ENCODE assay signal across 9 cellular contexts in genomic region chr17:28982191-28982793, GRCh38. TPM values are rescaled to one million over a fixed set of nuclear protein-coding genes. Genes with fewer than 3 reads are reported as not detected.
DNase-seq lines count a peak whose midpoint lies in the region; ATAC-seq and TF ChIP-seq lines count a peak whose summit lies in the region.
"Had no signal": no experiment of that assay in that cellular context is flagged by ENCODE, and none has a peak within 500 bp of the region (broad histone marks: within the 10 kb centered on the region; RNA-seq: fewer than 3 reads in every experiment).

No MANE protein-coding gene starts in this region.

- no TSS peak for BruUV-seq in Calu3 (replicated peaks; lab: Mats Ljungman, UMichigan)

- H3K4me3 Mint-ChIP-seq in T-helper 1 cell treated with Interleukin-12 subunit alpha and Interleukin-12 subunit beta and Interleukin-4 antibody, amounts not matched to agents 30 μg/mL and 1 μg/mL, for 36 hours, result peak overlapping the region; percentile 23
- peak overlapping the region in 9 of 10 donors; percentile 53 to 83 (median 68) for H3K4me3 Mint-ChIP-seq in naive thymus-derived CD8-positive, alpha-beta T cell
- no peak overlapping the region for H3K4me3 Mint-ChIP-seq in Calu3 (ENCODE audit: low read depth, unreplicated experiment)

- no peaks in the 10 kb centered on the region for H3K27me3 Mint-ChIP-seq in T-helper 1 cell treated with Interleukin-12 subunit alpha and Interleukin-12 subunit beta and Interleukin-4 antibody, amounts not matched to agents 30 μg/mL and 1 μg/mL, for 36 hours (ENCODE audit: low read depth)
- peaks cover 0 to 5% (median 0%) of the 10 kb centered on the region in 5 donors for H3K27me3 Mint-ChIP-seq in naive thymus-derived CD8-positive, alpha-beta T cell
- peaks cover 69% of the 10 kb centered on the region for H3K27me3 Mint-ChIP-seq in Calu3 (ENCODE audit: unreplicated experiment)

- DNase-seq in activated naive CD8-positive, alpha-beta T cell treated with anti-CD3 and anti-CD28 coated beads, Interleukin-2, amount 50 U/mL, for 16 hours (ENCODE audit: low read depth, low spot score), result peak; percentile 17
- DNase-seq in naive thymus-derived CD8-positive, alpha-beta T cell, result peak in 9 of 10 donors; percentile 35 to 82 (median 68)
- DNase-seq in cerebellar cortex (ENCODE audit: low spot score) (no peak), Calu3 (no peak), globus pallidus (ENCODE audit: low spot score) (no peak)

- intact Hi-C loops in Calu3 (cut with micrococcal nuclease; ENCODE audit: unreplicated experiment), result no loop called here

- POLR2A ChIA-PET in naive thymus-derived CD8-positive, alpha-beta T cell (lab: Charles Lee), result interaction anchor here (0.6 to 1.2 kb wide), 3 partner anchors 11 to 206 kb away, joined by 3 read pairs; no protein-coding TSS in a partner anchor

- H3K4me1 Mint-ChIP-seq in T-helper 1 cell treated with Interleukin-12 subunit alpha and Interleukin-12 subunit beta and Interleukin-4 antibody, amounts not matched to agents 30 μg/mL and 1 μg/mL, for 36 hours (ENCODE audit: low read depth), result peaks cover 17% of the 10 kb centered on the region
- H3K4me1 Mint-ChIP-seq in naive thymus-derived CD8-positive, alpha-beta T cell, result peaks cover 18 to 32% (median 28%) of the 10 kb centered on the region in 4 donors
- no peaks in the 10 kb centered on the region for H3K4me1 Mint-ChIP-seq in Calu3 (ENCODE audit: low read depth, unreplicated experiment)

- no peaks in the 10 kb centered on the region for H3K9me3 Mint-ChIP-seq in T-helper 1 cell treated with Interleukin-12 subunit alpha and Interleukin-12 subunit beta and Interleukin-4 antibody, amounts not matched to agents 30 μg/mL and 1 μg/mL, for 36 hours
- H3K9me3 Mint-ChIP-seq in naive thymus-derived CD8-positive, alpha-beta T cell, result no peaks in the 10 kb centered on the region
- H3K9me3 Mint-ChIP-seq in Calu3 (ENCODE audit: low read depth, unreplicated experiment), result no peaks in the 10 kb centered on the region

- peak; percentile 82 for ATAC-seq in GM21447 (IDR thresholded peaks at IDR 0.05; ENCODE audit: unreplicated experiment)
- ATAC-seq in naive thymus-derived CD8-positive, alpha-beta T cell, result peak; percentile 89 to 94
- no peak for ATAC-seq in HG03460 (IDR thresholded peaks at IDR 0.05; ENCODE audit: unreplicated experiment)

- TF ChIP-seq CTCF in Calu3 (IDR thresholded peaks at IDR 0.05; ENCODE audit: unreplicated experiment), result no peak

- peak overlapping the region; percentile 62 for H3K27ac Mint-ChIP-seq in T-helper 1 cell treated with Interleukin-12 subunit alpha and Interleukin-12 subunit beta and Interleukin-4 antibody, amounts not matched to agents 30 μg/mL and 1 μg/mL, for 36 hours
- peak overlapping the region; percentile 93 to 99 (median 98) for H3K27ac Mint-ChIP-seq in naive thymus-derived CD8-positive, alpha-beta T cell
- H3K27ac Mint-ChIP-seq in Calu3 (ENCODE audit: unreplicated experiment), result no peak overlapping the region

- no peaks in the 10 kb centered on the region for H3K36me3 Mint-ChIP-seq in T-helper 1 cell treated with Interleukin-12 subunit alpha and Interleukin-12 subunit beta and Interleukin-4 antibody, amounts not matched to agents 30 μg/mL and 1 μg/mL, for 36 hours (ENCODE audit: low read depth)
- no peaks in the 10 kb centered on the region for H3K36me3 Mint-ChIP-seq in naive thymus-derived CD8-positive, alpha-beta T cell
- no peaks in the 10 kb centered on the region for H3K36me3 Mint-ChIP-seq in Calu3 (ENCODE audit: insufficient read depth, unreplicated experiment)

- CTCF ChIA-PET in Calu3 (lab: Charles Lee), result interaction anchor here (1.0 kb wide), 1 partner anchor 14 kb away, joined by 3 read pairs; no protein-coding TSS in a partner anchor

RNA-seq across cellular contexts. Expression of gene SEZ6, which starts 23.5 kb away (rescaled TPM):
- not detected for total RNA-seq in naive thymus-derived CD8-positive, alpha-beta T cell
- 1 to 10 TPM in 1 of 3 donors, under 1 TPM in 2; 0.40 to 1.5 (median 0.85) TPM for polyA plus RNA-seq in naive thymus-derived CD8-positive, alpha-beta T cell
- total RNA-seq in Calu3 (2022), result not detected in 2 replicates
- total RNA-seq: LHCN-M2 had no signal

RNA-seq across cellular contexts. Expression of gene PHF12, which starts 31.0 kb away (rescaled TPM):
- total RNA-seq in naive thymus-derived CD8-positive, alpha-beta T cell, result 100 to 1,000 TPM; 117 to 124 TPM
- 10 to 100 TPM in 1 of 3 donors, 1 to 10 TPM in 2; 5.2 to 12.0 (median 6.2) TPM for polyA plus RNA-seq in naive thymus-derived CD8-positive, alpha-beta T cell
- total RNA-seq in Calu3 (2022), result 54.0 and 57.6 TPM in 2 replicates

Comparison
In these comparisons a context has a peak if more than half of its experiments do, and no peak if none do; other contexts are left out.
1. DNase-seq: peak in activated naive CD8-positive, alpha-beta T cell treated with anti-CD3 and anti-CD28 coated beads, Interleukin-2, amount 50 U/mL, for 16 hours (single experiment) and naive thymus-derived CD8-positive, alpha-beta T cell (9 of 10); none in cerebellar cortex (single experiment), Calu3 (single experiment) and globus pallidus (single experiment).